ENCODE assay signal across 10 cellular contexts in the genomic region with DNA sequence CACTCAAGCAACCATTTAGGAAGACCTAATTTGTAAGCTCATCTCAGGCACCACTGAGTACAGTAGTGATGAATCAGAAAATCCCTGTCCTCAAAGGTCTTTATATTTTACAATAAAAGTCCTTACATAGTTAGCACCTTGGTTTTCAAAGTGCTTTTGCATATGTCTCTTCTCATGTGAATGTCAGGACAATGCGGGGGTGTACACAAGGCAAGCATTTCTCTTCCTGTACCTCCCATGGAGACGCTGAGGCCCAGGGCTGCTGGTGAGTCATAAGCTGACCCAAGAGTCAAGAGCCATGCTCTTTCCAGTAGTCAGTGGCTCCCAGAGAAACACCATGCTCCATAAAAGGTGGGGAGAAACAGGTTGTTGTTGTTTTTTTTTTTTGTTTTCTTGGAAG.
DNase-seq lines count a peak whose midpoint lies in the region; ATAC-seq, FAIRE-seq and TF ChIP-seq lines count a peak whose summit lies in the region.
"Had no signal": no experiment of that assay in that cellular context is flagged by ENCODE, and none has a peak within 500 bp of the region (broad histone marks: within the 10 kb centered on the region; RNA-seq: fewer than 3 reads in every experiment).

No MANE protein-coding gene starts in this region.

- no peak overlapping the region for H3K27ac Mint-ChIP-seq in activated CD8-positive, alpha-beta T cell treated with anti-CD3 and anti-CD28 coated beads, Interleukin-2, amount 10 ng/mL, durations not matched to agents 7 days and 5 days
- H3K27ac Mint-ChIP-seq: H9 had no signal

- CTCF ChIA-PET in activated CD8-positive, alpha-beta T cell treated with anti-CD3 and anti-CD28 coated beads, Interleukin-2, amount 10 ng/mL, durations not matched to agents 7 days and 5 days (lab: Charles Lee), result interaction anchor here (0.9 to 5.2 kb wide), 4 partner anchors 16 to 127 kb away, joined by 3 to 28 read pairs (median 3); no protein-coding TSS in a partner anchor

- no peak for FAIRE-seq in H54 (lab: Jason Lieb, UNC)

- no peak for TF ChIP-seq POLR2A in H54 (IDR thresholded peaks at IDR 0.05; ENCODE audit: low read depth, low read length)

- ATAC-seq in activated CD8-positive, alpha-beta T cell treated with anti-CD3 and anti-CD28 coated beads, Interleukin-2, amount 10 ng/mL, durations not matched to agents 7 days and 5 days, result peak; percentile 47
- ATAC-seq in GM21381 (IDR thresholded peaks at IDR 0.05; ENCODE audit: unreplicated experiment) (no peak), GM21515 (IDR thresholded peaks at IDR 0.05; ENCODE audit: unreplicated experiment) (no peak)

- no peak overlapping the region for H3K4me3 Mint-ChIP-seq in activated CD8-positive, alpha-beta T cell treated with anti-CD3 and anti-CD28 coated beads, Interleukin-2, amount 10 ng/mL, durations not matched to agents 7 days and 5 days
- H3K4me3 Mint-ChIP-seq: H9 had no signal

- DNase-seq in COLO829 (ENCODE audit: low spot score), result peak; percentile 74
- DNase-seq in H54 (ENCODE audit: insufficient read length, low spot score), result peak; percentile 2
- DNase-seq in activated CD8-positive, alpha-beta T cell treated with anti-CD3 and anti-CD28 coated beads, Interleukin-2, amount 10 ng/mL, durations not matched to agents 7 days and 5 days, result no peak
- peak; percentile 57 for DNase-seq in kidney glomerular epithelial cell (lab: John Stamatoyannopoulos, UW)
- no peak for DNase-seq in KG1 (lab: John Stamatoyannopoulos, UW)
- no peak for DNase-seq in medulla oblongata (ENCODE audit: extremely low spot score)
- DNase-seq: H9, NCI-H1048 had no signal

- H3K9me3 Mint-ChIP-seq in activated CD8-positive, alpha-beta T cell treated with anti-CD3 and anti-CD28 coated beads, Interleukin-2, amount 10 ng/mL, durations not matched to agents 7 days and 5 days (ENCODE audit: insufficient read depth), result no peaks in the 10 kb centered on the region
- H3K9me3 Mint-ChIP-seq: H9 had no signal

- no peaks in the 10 kb centered on the region for H3K27me3 Mint-ChIP-seq in activated CD8-positive, alpha-beta T cell treated with anti-CD3 and anti-CD28 coated beads, Interleukin-2, amount 10 ng/mL, durations not matched to agents 7 days and 5 days (ENCODE audit: low read depth)

- POLR2A ChIA-PET in activated CD8-positive, alpha-beta T cell treated with anti-CD3 and anti-CD28 coated beads, Interleukin-2, amount 10 ng/mL, durations not matched to agents 7 days and 5 days (lab: Charles Lee), result no interaction called here

- H3K36me3 Mint-ChIP-seq in activated CD8-positive, alpha-beta T cell treated with anti-CD3 and anti-CD28 coated beads, Interleukin-2, amount 10 ng/mL, durations not matched to agents 7 days and 5 days (ENCODE audit: low read depth), result peaks cover 71% of the 10 kb centered on the region

- peaks cover 77% of the 10 kb centered on the region for H3K4me1 Mint-ChIP-seq in activated CD8-positive, alpha-beta T cell treated with anti-CD3 and anti-CD28 coated beads, Interleukin-2, amount 10 ng/mL, durations not matched to agents 7 days and 5 days (ENCODE audit: low read depth)

Comparison
In these comparisons a context has a peak if more than half of its experiments do, and no peak if none do; other contexts are left out.
1. DNase-seq: peak in COLO829 (single experiment), H54 (single experiment) and kidney glomerular epithelial cell (single experiment); none in activated CD8-positive, alpha-beta T cell treated with anti-CD3 and anti-CD28 coated beads, Interleukin-2, amount 10 ng/mL, durations not matched to agents 7 days and 5 days (single experiment), KG1 (single experiment) and medulla oblongata (single experiment).